Comparison of ENCODE assay signal across 8 cellular contexts in genomic region chr4:76748649-76749048, GRCh38.
DNase-seq lines count a peak whose midpoint lies in the region; ATAC-seq and TF ChIP-seq lines count a peak whose summit lies in the region.

No MANE protein-coding gene starts in this region.

- no peaks in the 10 kb centered on the region for H3K27me3 ChIP-seq in body of pancreas

- H3K36me3 Mint-ChIP-seq in activated CD4-positive, alpha-beta T cell treated with anti-CD3 and anti-CD28 coated beads, Interleukin-2, amount 10 ng/mL, durations not matched to agents 7 days and 5 days (ENCODE audit: low read depth): no peaks in the 10 kb centered on the region
- peaks cover 39% of the 10 kb centered on the region for H3K36me3 Mint-ChIP-seq in nephron (ENCODE audit: low read depth)

- TF ChIP-seq CTCF in body of pancreas (IDR thresholded peaks at IDR 0.05): peak in 5 of 7 experiments; percentile 12 to 61 (median 35)
- peak; percentile 37 to 60 (median 53) for TF ChIP-seq CTCF in nephron (IDR thresholded peaks at IDR 0.05; ENCODE audit: unreplicated experiment in 3 of 3)

- WGBS in body of pancreas, 2 donors: 25 to 26% methylated on average over 6 of the region's 6 CpGs

- intact Hi-C loops in body of pancreas (cut with DNase I): no loop called here

- no peaks in the 10 kb centered on the region for H3K4me1 ChIP-seq in body of pancreas

- no peak overlapping the region for H3K4me3 ChIP-seq in body of pancreas

- H3K27ac Mint-ChIP-seq in activated CD4-positive, alpha-beta T cell treated with anti-CD3 and anti-CD28 coated beads, Interleukin-2, amount 10 ng/mL, durations not matched to agents 7 days and 5 days: no peak overlapping the region
- H3K27ac Mint-ChIP-seq in nephron: peak overlapping the region in 1 of 3 experiments; percentile 11

- no peaks in the 10 kb centered on the region for H3K9me3 Mint-ChIP-seq in activated CD4-positive, alpha-beta T cell treated with anti-CD3 and anti-CD28 coated beads, Interleukin-2, amount 10 ng/mL, durations not matched to agents 7 days and 5 days
- H3K9me3 Mint-ChIP-seq in nephron: peaks cover 4% of the 10 kb centered on the region

- no peaks in the 10 kb centered on the region for H3K9me3 ChIP-seq in body of pancreas

- peak; percentile 42 for DNase-seq in activated CD4-positive, alpha-beta T cell treated with anti-CD3 and anti-CD28 coated beads, Interleukin-2, amount 10 ng/mL, durations not matched to agents 7 days and 5 days
- DNase-seq in activated CD4-positive, alpha-beta T cell treated with anti-CD3 and anti-CD28 coated beads, Interleukin-2, amount 50 U/mL, for 1 hour: no peak
- DNase-seq in NCI-H1436 treated with DMSO at 0.1 percent for 48 hours (lab: John Stamatoyannopoulos, UW) (peak; percentile 28), body of pancreas (peak; percentile 43 to 55 (median 50)), T-helper 9 cell (no peak)

- H3K27me3 Mint-ChIP-seq in activated CD4-positive, alpha-beta T cell treated with anti-CD3 and anti-CD28 coated beads, Interleukin-2, amount 10 ng/mL, durations not matched to agents 7 days and 5 days: peaks cover 24% of the 10 kb centered on the region
- no peaks in the 10 kb centered on the region for H3K27me3 Mint-ChIP-seq in nephron (ENCODE audit: low read depth)

- CTCF ChIA-PET in activated CD4-positive, alpha-beta T cell treated with anti-CD3 and anti-CD28 coated beads, Interleukin-2, amount 10 ng/mL, durations not matched to agents 7 days and 5 days (lab: Charles Lee): no interaction called here

- H3K4me3 Mint-ChIP-seq in activated CD4-positive, alpha-beta T cell treated with anti-CD3 and anti-CD28 coated beads, Interleukin-2, amount 10 ng/mL, durations not matched to agents 7 days and 5 days: no peak overlapping the region
- no peak overlapping the region for H3K4me3 Mint-ChIP-seq in nephron

- H3K36me3 ChIP-seq in body of pancreas (replicated peaks in 1 of 2; ENCODE audit: insufficient read depth in 1 of 2, low read depth in 2 of 2): no peaks in the 10 kb centered on the region

- no peak overlapping the region for H3K27ac ChIP-seq in body of pancreas

- ATAC-seq in body of pancreas (peak; percentile 62), HG03520 (IDR thresholded peaks at IDR 0.05; ENCODE audit: unreplicated experiment) (no peak), HG03457 (IDR thresholded peaks at IDR 0.05; ENCODE audit: unreplicated experiment) (no peak)

- POLR2A ChIA-PET in activated CD4-positive, alpha-beta T cell treated with anti-CD3 and anti-CD28 coated beads, Interleukin-2, amount 10 ng/mL, durations not matched to agents 7 days and 5 days (lab: Charles Lee): no interaction called here

- H3K4me1 Mint-ChIP-seq in activated CD4-positive, alpha-beta T cell treated with anti-CD3 and anti-CD28 coated beads, Interleukin-2, amount 10 ng/mL, durations not matched to agents 7 days and 5 days: peaks cover 2% of the 10 kb centered on the region
- H3K4me1 Mint-ChIP-seq in nephron: peaks cover 55% of the 10 kb centered on the region

- TF ChIP-seq POLR2A in body of pancreas (IDR thresholded peaks at IDR 0.05): no peak

Comparison
In these comparisons a context has a peak if more than half of its experiments do, and no peak if none do; other contexts are left out.
1. DNase-seq: peak in activated CD4-positive, alpha-beta T cell treated with anti-CD3 and anti-CD28 coated beads, Interleukin-2, amount 10 ng/mL, durations not matched to agents 7 days and 5 days (single experiment), NCI-H1436 treated with DMSO at 0.1 percent for 48 hours (single experiment) and body of pancreas (4 of 4); none in activated CD4-positive, alpha-beta T cell treated with anti-CD3 and anti-CD28 coated beads, Interleukin-2, amount 50 U/mL, for 1 hour (single experiment) and T-helper 9 cell (single experiment).